ENCODE assay signal across 15 cellular contexts in genomic region chr1:178733972-178734371, GRCh38. TPM values are rescaled to one million over a fixed set of nuclear protein-coding genes. Genes with fewer than 3 reads are reported as not detected.
DNase-seq lines count a peak whose midpoint lies in the region; ATAC-seq and TF ChIP-seq lines count a peak whose summit lies in the region.
"Had no signal": no experiment of that assay in that cellular context is flagged by ENCODE, and none has a peak within 500 bp of the region (broad histone marks: within the 10 kb centered on the region; RNA-seq: fewer than 3 reads in every experiment).

No MANE protein-coding gene starts in this region.

- H3F3A ChIP-seq in SK-N-SH (replicated peaks; ENCODE audit: insufficient read depth), result no peaks in the 10 kb centered on the region
- H3F3A ChIP-seq in smooth muscle cell (ENCODE audit: low read depth), result no peaks in the 10 kb centered on the region

- no peaks in the 10 kb centered on the region for H3K9me2 ChIP-seq in SK-N-SH

- no peak for TF ChIP-seq EP300 in SK-N-SH (IDR thresholded peaks at IDR 0.05; ENCODE audit: borderline replicate concordance in 1 of 2, low read depth in 1 of 2, low read length in 1 of 2)

- H3K4me3 ChIP-seq in SK-N-SH (ENCODE audit: low read depth in 2 of 2, low read length in 1 of 2), result no peak overlapping the region
- H3K4me3 ChIP-seq in NB4 (ENCODE audit: low read depth, low read length), result no peak overlapping the region
- no peak overlapping the region for H3K4me3 ChIP-seq in epithelial cell of proximal tubule (ENCODE audit: low read depth, low read length)
- no peak overlapping the region for H3K4me3 ChIP-seq in smooth muscle cell
- H3K4me3 ChIP-seq: GM23248, tibial artery had no signal

- H4K20me1 ChIP-seq in SK-N-SH (ENCODE audit: insufficient read depth) (no peaks in the 10 kb centered on the region), smooth muscle cell (ENCODE audit: low read depth) (peaks cover 7% of the 10 kb centered on the region)

- no peak for TF ChIP-seq POLR2A in NB4 (IDR thresholded peaks at IDR 0.05; ENCODE audit: extremely low read depth, insufficient read length)

- CTCF ChIA-PET in SK-N-SH (lab: Yijun Ruan, JAX), result interaction anchor here (1.0 to 1.4 kb wide), 3 partner anchors 9 to 201 kb away, joined by 3 to 6 read pairs (median 3); partner anchors contain the start of gene RALGPS2

- H3K9me3 ChIP-seq in SK-N-SH (no peaks in the 10 kb centered on the region), smooth muscle cell (replicated peaks; ENCODE audit: low read depth) (no peaks in the 10 kb centered on the region)

- ATAC-seq in SK-N-SH treated with all-trans-retinoic acid at 6 μM for 48 hours (no peak), HG02970 (IDR thresholded peaks at IDR 0.05; ENCODE audit: low FRiP score, unreplicated experiment) (no peak), HG03457 (IDR thresholded peaks at IDR 0.05; ENCODE audit: unreplicated experiment) (no peak)
- ATAC-seq: activated T-helper 17 cell treated with anti-CD3 and anti-CD28 coated beads, Interleukin-2, amount 50 U/mL, for 72 hours; left cardiac atrium had no signal

- H3K36me3 ChIP-seq in SK-N-SH (replicated peaks in 1 of 2; ENCODE audit: control insufficient read depth in 1 of 2, insufficient read depth in 2 of 2, low read length in 1 of 2) (peaks cover 0 to 23% of the 10 kb centered on the region in 2 experiments), smooth muscle cell (ENCODE audit: low read depth) (no peaks in the 10 kb centered on the region)
- H3K36me3 ChIP-seq: tibial artery had no signal

- H2AFZ ChIP-seq in SK-N-SH (ENCODE audit: low read depth), result no peak overlapping the region
- no peak overlapping the region for H2AFZ ChIP-seq in smooth muscle cell (ENCODE audit: low read depth)
- H2AFZ ChIP-seq: GM23248 had no signal

- 93% methylated on average over 5 of the region's 5 CpGs for WGBS in SK-N-SH (ENCODE audit: low lambda C conversion rate)
- WGBS in smooth muscle cell (ENCODE audit: low lambda C conversion rate), result 93% methylated on average over 5 of the region's 5 CpGs

- H3K27me3 ChIP-seq in SK-N-SH (ENCODE audit: insufficient read depth) (no peaks in the 10 kb centered on the region), smooth muscle cell (ENCODE audit: low read depth) (no peaks in the 10 kb centered on the region)
- H3K27me3 ChIP-seq: tibial artery had no signal

- POLR2A ChIA-PET in SK-N-SH (lab: Yijun Ruan, JAX), result no interaction called here

- TF ChIP-seq CTCF in SK-N-SH (IDR thresholded peaks at IDR 0.05), result peak; percentile 34; the same call in 1 of the 2 replicates
- TF ChIP-seq CTCF in NB4 (IDR thresholded peaks at IDR 0.05; ENCODE audit: low read depth, low read length), result no peak
- TF ChIP-seq CTCF in epithelial cell of proximal tubule (conservative IDR thresholded peaks at IDR 0.05; ENCODE audit: low read depth, low read length), result peak; percentile 26
- peak; percentile 14 for TF ChIP-seq CTCF in smooth muscle cell (IDR thresholded peaks at IDR 0.05; ENCODE audit: borderline replicate concordance, insufficient read depth, poor library complexity, severe bottlenecking)

- no peak for TF ChIP-seq RAD21 in SK-N-SH (IDR thresholded peaks at IDR 0.05; ENCODE audit: low read length)

- H3K79me2 ChIP-seq in SK-N-SH (ENCODE audit: insufficient read depth) (peaks cover 50% of the 10 kb centered on the region), smooth muscle cell (ENCODE audit: low read depth) (peaks cover 41% of the 10 kb centered on the region)

- H3K27ac ChIP-seq in SK-N-SH (ENCODE audit: low read depth in 2 of 2, low read length in 1 of 2) (no peak overlapping the region), smooth muscle cell (ENCODE audit: low read depth) (no peak overlapping the region)
- H3K27ac ChIP-seq: GM23248, tibial artery had no signal

- DNase-seq in SK-N-SH (no peak), NB4 (ENCODE audit: low read depth) (peak; percentile 5), epithelial cell of proximal tubule (ENCODE audit: low read depth) (no peak), smooth muscle cell (lab: John Stamatoyannopoulos, UW; ENCODE audit: unreplicated experiment) (no peak), iPS-NIHi11 (ENCODE audit: low spot score) (no peak)
- DNase-seq: activated CD4-positive, alpha-beta T cell treated with anti-CD3 and anti-CD28 coated beads, Interleukin-2, amount 50 U/mL, for 4 hours; GM23248; left cardiac atrium; NCI-H1092; nucleus accumbens; tibial artery had no signal

- no peak overlapping the region for H3K9ac ChIP-seq in SK-N-SH
- no peak overlapping the region for H3K9ac ChIP-seq in smooth muscle cell (ENCODE audit: low read depth)
- H3K9ac ChIP-seq: GM23248 had no signal

- H3K4me2 ChIP-seq in SK-N-SH (no peak overlapping the region), smooth muscle cell (no peak overlapping the region)

- H3K4me1 ChIP-seq in SK-N-SH (ENCODE audit: control insufficient read depth in 1 of 2, insufficient read depth in 2 of 2, low read depth in 1 of 2, low read length in 1 of 2) (no peaks in the 10 kb centered on the region), smooth muscle cell (ENCODE audit: low read depth) (no peaks in the 10 kb centered on the region)
- H3K4me1 ChIP-seq: tibial artery had no signal

TF ChIP-seq in SK-N-SH, 30 proteins besides CTCF, POLR2A, EP300 and RAD21:
- no peak for TF ChIP-seq PBX3 (IDR thresholded peaks at IDR 0.05)
- TF ChIP-seq CHD2 (IDR thresholded peaks at IDR 0.05; ENCODE audit: low read length, partially characterized antibody), result no peak
- no peak for TF ChIP-seq NFIC (IDR thresholded peaks at IDR 0.05; ENCODE audit: borderline replicate concordance)

TF ChIP-seq in SK-N-SH treated with all-trans-retinoic acid at 6 μM for 48 hours, 23 proteins besides CTCF, POLR2A, EP300 and RAD21:
- TF ChIP-seq PPARA (CRISPR knock-in tag; IDR thresholded peaks at IDR 0.05; ENCODE audit: borderline replicate concordance) (no peak), TCF4 (CRISPR knock-in tag; IDR thresholded peaks at IDR 0.05; ENCODE audit: borderline replicate concordance) (no peak), GLIS3 (CRISPR knock-in tag; IDR thresholded peaks at IDR 0.05) (no peak), ISL1 (CRISPR knock-in tag; IDR thresholded peaks at IDR 0.05) (no peak), BACH2 (CRISPR knock-in tag; IDR thresholded peaks at IDR 0.05; ENCODE audit: borderline replicate concordance) (no peak), TSHZ2 (CRISPR knock-in tag; IDR thresholded peaks at IDR 0.05) (no peak), SNAI2 (CRISPR knock-in tag; IDR thresholded peaks at IDR 0.05) (no peak), POU6F1 (CRISPR knock-in tag; IDR thresholded peaks at IDR 0.05; ENCODE audit: borderline replicate concordance, low read depth) (no peak)

RNA-seq across cellular contexts. Expression of gene RALGPS2, which starts 8.9 kb away (rescaled TPM):
- polyA plus RNA-seq in SK-N-SH (2012; rRNA removed), result 5.1 and 8.2 TPM in 2 replicates
- 7.0 and 7.4 TPM in 2 replicates for polyA plus RNA-seq in SK-N-SH (2012; cell fraction: cytosol; rRNA removed)
- 10.8 and 12.0 TPM in 2 replicates for polyA plus RNA-seq in SK-N-SH (2012; cell fraction: nucleus; rRNA removed)
- 14.5 and 15.0 TPM in 2 replicates for total RNA-seq in epithelial cell of proximal tubule
- 23.8 and 30.0 TPM in 2 replicates for total RNA-seq in smooth muscle cell
- polyA plus RNA-seq in smooth muscle cell, result 3.6 and 4.7 TPM in 2 replicates
